ENCODE assay signal across 12 cellular contexts in the genomic region with DNA sequence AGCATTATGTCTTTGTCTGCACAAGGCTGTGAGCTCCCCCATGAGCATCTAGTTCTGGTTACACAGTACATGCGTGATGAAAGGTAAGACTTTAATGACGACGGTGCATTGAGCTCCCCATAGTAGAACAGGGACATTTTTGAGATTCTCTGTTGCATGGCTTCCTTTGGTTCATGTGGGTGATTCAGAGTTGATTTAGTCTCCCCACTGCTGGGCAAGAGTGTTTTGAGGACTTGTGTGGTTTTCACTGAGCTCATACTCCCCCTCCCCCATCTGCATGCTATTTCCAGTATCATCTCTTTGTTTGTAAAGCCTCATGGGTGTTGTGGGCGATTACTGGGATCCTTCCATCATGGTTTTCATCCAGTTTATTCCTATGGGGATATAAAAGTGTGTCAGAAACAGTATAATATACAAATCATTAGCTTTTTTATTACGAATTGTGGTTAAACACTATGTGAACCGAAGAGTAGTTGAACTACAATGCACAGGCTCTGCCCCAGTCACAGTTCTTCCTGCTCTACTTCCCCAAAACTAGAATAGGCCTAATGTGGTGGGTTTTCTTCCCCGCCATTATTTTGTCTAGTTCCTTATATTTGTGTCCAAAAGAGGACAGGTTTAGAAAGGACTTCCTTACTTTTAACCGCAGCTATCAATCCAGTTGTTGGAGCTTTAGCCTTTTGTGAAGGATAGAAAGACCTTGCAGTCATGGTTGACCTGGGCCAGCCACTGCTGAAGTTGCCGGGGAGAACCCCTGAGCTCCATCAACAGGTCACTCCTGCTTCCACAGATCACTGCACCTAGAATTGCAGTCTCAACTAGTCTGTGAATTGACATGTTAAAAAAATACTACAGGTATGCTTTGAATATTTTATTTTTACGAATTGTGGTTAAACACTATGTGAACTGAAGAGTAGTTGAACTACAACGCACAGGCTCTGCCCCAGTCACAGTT. TPM values are rescaled to one million over a fixed set of nuclear protein-coding genes. Genes with fewer than 3 reads are reported as not detected.
DNase-seq lines count a peak whose midpoint lies in the region; ATAC-seq and TF ChIP-seq lines count a peak whose summit lies in the region.
"Had no signal": no experiment of that assay in that cellular context is flagged by ENCODE, and none has a peak within 500 bp of the region (broad histone marks: within the 10 kb centered on the region; RNA-seq: fewer than 3 reads in every experiment).

No MANE protein-coding gene starts in this region.

- no TSS peak for BruUV-seq in MCF 10A (replicated peaks; lab: Mats Ljungman, UMichigan)

- no peaks in the 10 kb centered on the region for H3K4me1 ChIP-seq in upper lobe of right lung
- H3K4me1 ChIP-seq: A549, left lung had no signal

- no peak overlapping the region for H3K27ac ChIP-seq in upper lobe of right lung
- H3K27ac ChIP-seq: A549, left lung had no signal

- no peaks in the 10 kb centered on the region for H3K36me3 ChIP-seq in upper lobe of right lung
- H3K36me3 ChIP-seq: left lung had no signal

- intact Hi-C loops in upper lobe of right lung (cut with DNase I) (no loop called here), MCF 10A (cut with micrococcal nuclease) (loop anchor here (10.0 kb wide), 2 partner anchors 157 to 637 kb away; no protein-coding TSS in a partner anchor)

- no peaks in the 10 kb centered on the region for H3K27me3 ChIP-seq in upper lobe of right lung
- H3K27me3 ChIP-seq: left lung had no signal

- CTCF ChIA-PET in MCF 10A (lab: Yijun Ruan, JAX): interaction anchor here (0.6 to 4.4 kb wide), 5 partner anchors 10 to 273 kb away, joined by 3 to 23 read pairs (median 4); no protein-coding TSS in a partner anchor

- H3K36me3 Mint-ChIP-seq in activated T-cell treated with anti-CD3 and anti-CD28 coated beads, Interleukin-2, amount 50 U/mL, for 72 hours (ENCODE audit: insufficient read depth in 2 of 2): no peaks in the 10 kb centered on the region
- no peaks in the 10 kb centered on the region for H3K36me3 Mint-ChIP-seq in activated T-cell treated with anti-CD3 and anti-CD28 coated beads, Interleukin-2, amount 50 U/mL, for 24 hours (ENCODE audit: low read depth)
- no peaks in the 10 kb centered on the region for H3K36me3 Mint-ChIP-seq in MCF 10A (ENCODE audit: insufficient read depth, unreplicated experiment)

- H3K9me3 Mint-ChIP-seq in activated T-cell treated with anti-CD3 and anti-CD28 coated beads, Interleukin-2, amount 50 U/mL, for 72 hours: no peaks in the 10 kb centered on the region
- H3K9me3 Mint-ChIP-seq in activated T-cell treated with anti-CD3 and anti-CD28 coated beads, Interleukin-2, amount 50 U/mL, for 24 hours: no peaks in the 10 kb centered on the region
- no peaks in the 10 kb centered on the region for H3K9me3 Mint-ChIP-seq in MCF 10A (ENCODE audit: unreplicated experiment)

- H3K27ac Mint-ChIP-seq in activated T-cell treated with anti-CD3 and anti-CD28 coated beads, Interleukin-2, amount 50 U/mL, for 72 hours: no peak overlapping the region
- no peak overlapping the region for H3K27ac Mint-ChIP-seq in activated T-cell treated with anti-CD3 and anti-CD28 coated beads, Interleukin-2, amount 50 U/mL, for 24 hours
- H3K27ac Mint-ChIP-seq in MCF 10A (ENCODE audit: low read depth, unreplicated experiment): no peak overlapping the region

- POLR2A ChIA-PET in MCF 10A (lab: Yijun Ruan, JAX): interaction anchor here (0.6 kb wide), 1 partner anchor 207 kb away, joined by 3 read pairs; no protein-coding TSS in a partner anchor

- H3K4me3 ChIP-seq in upper lobe of right lung: no peak overlapping the region
- H3K4me3 ChIP-seq: A549, left lung had no signal

- peak; percentile 28 to 43 for ATAC-seq in activated T-cell treated with anti-CD3 and anti-CD28 coated beads, Interleukin-2, amount 50 U/mL, for 72 hours (replicated peaks in 1 of 2)
- ATAC-seq in HG03469 (IDR thresholded peaks at IDR 0.05; ENCODE audit: unreplicated experiment) (peak; percentile 56), upper lobe of right lung (peak; percentile 46), HG03520 (IDR thresholded peaks at IDR 0.05; ENCODE audit: unreplicated experiment) (no peak)
- ATAC-seq: A549, left lung had no signal

- TF ChIP-seq CTCF in upper lobe of right lung (IDR thresholded peaks at IDR 0.05): no peak
- no peak for TF ChIP-seq CTCF in MCF 10A (IDR thresholded peaks at IDR 0.05; ENCODE audit: unreplicated experiment)

- H3K27me3 Mint-ChIP-seq in activated T-cell treated with anti-CD3 and anti-CD28 coated beads, Interleukin-2, amount 50 U/mL, for 72 hours (ENCODE audit: low read depth): no peaks in the 10 kb centered on the region
- no peaks in the 10 kb centered on the region for H3K27me3 Mint-ChIP-seq in activated T-cell treated with anti-CD3 and anti-CD28 coated beads, Interleukin-2, amount 50 U/mL, for 24 hours
- H3K27me3 Mint-ChIP-seq in MCF 10A (ENCODE audit: insufficient read depth, unreplicated experiment): peaks cover 19% of the 10 kb centered on the region

- DNase-seq in activated T-cell treated with anti-CD3 and anti-CD28 coated beads, Interleukin-2, amount 50 U/mL, for 72 hours: no peak
- DNase-seq in activated T-cell treated with anti-CD3 and anti-CD28 coated beads, Interleukin-2, amount 50 U/mL, for 24 hours: no peak
- peak; percentile 81 for DNase-seq in astrocyte of the hippocampus (ENCODE audit: low read depth, low spot score)
- DNase-seq in upper lobe of right lung: no peak
- no peak for DNase-seq in stimulated activated CD8-positive, alpha-beta memory T cell treated with anti-CD3 and anti-CD28 coated beads, Interleukin-4, amount 100 ng/mL, for 48 hours
- no peak for DNase-seq in MCF 10A (ENCODE audit: unreplicated experiment)
- DNase-seq: effector CD8-positive, alpha-beta T cell; left lung; NCI-H2081 treated with DMSO at 0.1 percent for 48 hours had no signal

- no peak overlapping the region for H3K4me3 Mint-ChIP-seq in activated T-cell treated with anti-CD3 and anti-CD28 coated beads, Interleukin-2, amount 50 U/mL, for 72 hours
- H3K4me3 Mint-ChIP-seq in activated T-cell treated with anti-CD3 and anti-CD28 coated beads, Interleukin-2, amount 50 U/mL, for 24 hours: no peak overlapping the region
- H3K4me3 Mint-ChIP-seq in MCF 10A (ENCODE audit: unreplicated experiment): no peak overlapping the region

- H3K4me1 Mint-ChIP-seq in activated T-cell treated with anti-CD3 and anti-CD28 coated beads, Interleukin-2, amount 50 U/mL, for 72 hours (ENCODE audit: low read depth): peaks cover 24% of the 10 kb centered on the region
- peaks cover 21% of the 10 kb centered on the region for H3K4me1 Mint-ChIP-seq in activated T-cell treated with anti-CD3 and anti-CD28 coated beads, Interleukin-2, amount 50 U/mL, for 24 hours (ENCODE audit: low read depth)
- H3K4me1 Mint-ChIP-seq in MCF 10A (ENCODE audit: insufficient read depth, unreplicated experiment): peaks cover 5% of the 10 kb centered on the region

- no peaks in the 10 kb centered on the region for H3K9me3 ChIP-seq in upper lobe of right lung
- H3K9me3 ChIP-seq: A549, left lung had no signal

RNA-seq across cellular contexts. Expression of gene KIT, which starts 30.4 kb away (rescaled TPM):
- total RNA-seq in activated T-cell treated with anti-CD3 and anti-CD28 coated beads, Interleukin-2, amount 50 U/mL, for 72 hours: under 1 TPM; 0.07 to 0.22 TPM
- 33.3 TPM for total RNA-seq in upper lobe of right lung
- total RNA-seq in MCF 10A (2022): not detected in 2 replicates

Comparison
In these comparisons a context has a peak if more than half of its experiments do, and no peak if none do; other contexts are left out.
1. RNA of gene KIT, which starts 30.4 kb away (total RNA-seq): 33.3 TPM in upper lobe of right lung (single experiment); 0.07 to 0.22 TPM in activated T-cell treated with anti-CD3 and anti-CD28 coated beads, Interleukin-2, amount 50 U/mL, for 72 hours and not detected in MCF 10A; every median in the first group is over 10 times any median in the second.